Comparison of ENCODE assay signal across 11 cellular contexts in genomic region chr3:8554725-8555621, GRCh38. TPM values are rescaled to one million over a fixed set of nuclear protein-coding genes. Genes with fewer than 3 reads are reported as not detected.
DNase-seq lines count a peak whose midpoint lies in the region; ATAC-seq and TF ChIP-seq lines count a peak whose summit lies in the region.
"Had no signal": no experiment of that assay in that cellular context is flagged by ENCODE, and none has a peak within 500 bp of the region (broad histone marks: within the 10 kb centered on the region; RNA-seq: fewer than 3 reads in every experiment).

No MANE protein-coding gene starts in this region.

- no peak for ATAC-seq in HG03135 (IDR thresholded peaks at IDR 0.05; ENCODE audit: unreplicated experiment)
- no peak for ATAC-seq in GM18873 (IDR thresholded peaks at IDR 0.05; ENCODE audit: low FRiP score, unreplicated experiment)
- ATAC-seq in GM18519 (IDR thresholded peaks at IDR 0.05; ENCODE audit: low FRiP score, unreplicated experiment): no peak

- peak overlapping the region; percentile 87 for H3K27ac ChIP-seq in osteoblast (ENCODE audit: low read depth, low read length)

- H3K4me3 ChIP-seq in BE2C (ENCODE audit: low read depth, low read length) (no peak overlapping the region), fibroblast of the aortic adventitia (ENCODE audit: low read depth, low read length) (no peak overlapping the region), osteoblast (ENCODE audit: insufficient read depth, low read length) (peak overlapping the region; percentile 8)

- no peaks in the 10 kb centered on the region; the same call in 1 of the 2 replicates for H3K4me1 ChIP-seq in BE2C
- H3K4me1 ChIP-seq in osteoblast (ENCODE audit: insufficient read depth, low read length): peaks cover 31% of the 10 kb centered on the region

- H3K36me3 ChIP-seq in BE2C (no peaks in the 10 kb centered on the region), osteoblast (ENCODE audit: insufficient read depth, low read length) (peaks cover 69% of the 10 kb centered on the region)

- H2AFZ ChIP-seq in osteoblast (ENCODE audit: low read length): peak overlapping the region; percentile 42

- peak; percentile 53 for DNase-seq in BE2C
- peak; percentile 8 for DNase-seq in NCI-H510A (lab: John Stamatoyannopoulos, UW)
- DNase-seq in fibroblast of the aortic adventitia (ENCODE audit: low read depth): peak; percentile 88
- DNase-seq in osteoblast (ENCODE audit: insufficient read length, low spot score, missing footprints): peak; percentile 87
- no peak for DNase-seq in GM19240 (ENCODE audit: insufficient read length, low spot score)
- DNase-seq: DMS53, KG1, SW 1271 had no signal

- H3K4me2 ChIP-seq in osteoblast (ENCODE audit: insufficient read depth, low read length): peak overlapping the region; percentile 41

- no peaks in the 10 kb centered on the region for H3K79me2 ChIP-seq in osteoblast (ENCODE audit: insufficient read depth, low read length)

- H4K20me1 ChIP-seq in osteoblast (ENCODE audit: insufficient read depth, low read length): no peaks in the 10 kb centered on the region

- TF ChIP-seq CTCF in BE2C (IDR thresholded peaks at IDR 0.05; ENCODE audit: low read depth, low read length) (no peak), fibroblast of the aortic adventitia (IDR thresholded peaks at IDR 0.05; ENCODE audit: insufficient read depth, low read length) (no peak), osteoblast (IDR thresholded peaks at IDR 0.05; ENCODE audit: extremely low read depth, low read depth, low read length) (no peak)

- no peaks in the 10 kb centered on the region for H3K9me3 ChIP-seq in BE2C
- no peaks in the 10 kb centered on the region for H3K9me3 ChIP-seq in osteoblast (ENCODE audit: low read depth, low read length)

- H3K27me3 ChIP-seq in BE2C (no peaks in the 10 kb centered on the region), osteoblast (ENCODE audit: insufficient read depth, low read length) (no peaks in the 10 kb centered on the region)

RNA-seq across cellular contexts. Expression of gene LMCD1, which starts 53.4 kb away (rescaled TPM):
- 8.1 TPM for polyA plus RNA-seq in BE2C (2012; ENCODE audit: insufficient read depth, insufficient read length, low read depth)
- total RNA-seq in fibroblast of the aortic adventitia (ENCODE audit: low replicate concordance) (22.4 and 30.3 TPM in 2 replicates), osteoblast (213 and 294 TPM in 2 replicates)
